Comparison of ENCODE assay signal across 8 cellular contexts in genomic region chr17:27756467-27757371, GRCh38. TPM values are rescaled to one million over a fixed set of nuclear protein-coding genes. Genes with fewer than 3 reads are reported as not detected.
DNase-seq lines count a peak whose midpoint lies in the region; ATAC-seq and TF ChIP-seq lines count a peak whose summit lies in the region.

No MANE protein-coding gene starts in this region.

- H3K27ac Mint-ChIP-seq in activated T-cell treated with anti-CD3 and anti-CD28 coated beads, Interleukin-2, amount 50 U/mL, for 24 hours = no peak overlapping the region

- H3K36me3 Mint-ChIP-seq in activated T-cell treated with anti-CD3 and anti-CD28 coated beads, Interleukin-2, amount 50 U/mL, for 24 hours (ENCODE audit: low read depth) = no peaks in the 10 kb centered on the region

- H3K4me1 Mint-ChIP-seq in activated T-cell treated with anti-CD3 and anti-CD28 coated beads, Interleukin-2, amount 50 U/mL, for 24 hours (ENCODE audit: low read depth) = no peaks in the 10 kb centered on the region

- H3K4me3 Mint-ChIP-seq in activated T-cell treated with anti-CD3 and anti-CD28 coated beads, Interleukin-2, amount 50 U/mL, for 24 hours = no peak overlapping the region

- peak; percentile 44 for DNase-seq in activated gamma-delta T cell treated with Interleukin-2 at 50 U/mL for 16 hours
- DNase-seq in activated gamma-delta T cell (lab: John Stamatoyannopoulos, UW) = no peak
- peak; percentile 18 for DNase-seq in NCI-H526 treated with DMSO at 0.1 percent for 48 hours (lab: John Stamatoyannopoulos, UW)
- DNase-seq in activated T-cell treated with anti-CD3 and anti-CD28 coated beads, Interleukin-2, amount 50 U/mL, for 24 hours = peak; percentile 71
- DNase-seq in fibroblast of villous mesenchyme (ENCODE audit: low read depth) = peak; percentile 43
- DNase-seq in posterior vena cava (ENCODE audit: low spot score) = peak; percentile 88
- DNase-seq in DMS153 (lab: John Stamatoyannopoulos, UW) = no peak

- H3K9me3 Mint-ChIP-seq in activated T-cell treated with anti-CD3 and anti-CD28 coated beads, Interleukin-2, amount 50 U/mL, for 24 hours = no peaks in the 10 kb centered on the region

- intact Hi-C loops in posterior vena cava (cut with DNase I) = loop anchor here in 1 of 2 donors (5.0 kb wide), 1 partner anchor 94 kb away; no protein-coding TSS in a partner anchor

- no peak overlapping the region for H3K4me3 ChIP-seq in fibroblast of villous mesenchyme (ENCODE audit: low read depth, low read length)

- peak; percentile 77 for TF ChIP-seq CTCF in fibroblast of villous mesenchyme (IDR thresholded peaks at IDR 0.05; ENCODE audit: insufficient read depth, low read depth, low read length)

- no peak for ATAC-seq in GM21786 (IDR thresholded peaks at IDR 0.05; ENCODE audit: unreplicated experiment)

- peaks cover 6% of the 10 kb centered on the region for H3K27me3 Mint-ChIP-seq in activated T-cell treated with anti-CD3 and anti-CD28 coated beads, Interleukin-2, amount 50 U/mL, for 24 hours

RNA-seq across cellular contexts. Expression of gene NOS2, which starts 43.6 kb away (rescaled TPM):
- total RNA-seq in fibroblast of villous mesenchyme = not detected in 2 replicates
- total RNA-seq in posterior vena cava = under 1 TPM; 0.33 to 0.51 TPM

Comparison
In these comparisons a context has a peak if more than half of its experiments do, and no peak if none do; other contexts are left out.
1. DNase-seq: peak in activated gamma-delta T cell treated with Interleukin-2 at 50 U/mL for 16 hours (single experiment), NCI-H526 treated with DMSO at 0.1 percent for 48 hours (single experiment), activated T-cell treated with anti-CD3 and anti-CD28 coated beads, Interleukin-2, amount 50 U/mL, for 24 hours (single experiment), fibroblast of villous mesenchyme (single experiment) and posterior vena cava (single experiment); none in activated gamma-delta T cell (single experiment) and DMS153 (single experiment).